Comparison of ENCODE assay signal across 28 cellular contexts in genomic region chr7:98816206-98816605, GRCh38. TPM values are rescaled to one million over a fixed set of nuclear protein-coding genes. Genes with fewer than 3 reads are reported as not detected.
"Had no signal": no experiment of that assay in that cellular context is flagged by ENCODE, and none has a peak within 500 bp of the region (broad histone marks: within the 10 kb centered on the region; RNA-seq: fewer than 3 reads in every experiment).

No MANE protein-coding gene starts in this region.

- H3K4me3 ChIP-seq: cardiac muscle cell, gastroesophageal sphincter, lower lobe of right lung, sigmoid colon, stomach, tibial nerve had no signal

- ATAC-seq: activated CD8-positive, alpha-beta T cell treated with anti-CD3 and anti-CD28 coated beads for 36 hours; activated naive CD4-positive, alpha-beta T cell treated with anti-CD3 and anti-CD28 coated beads, Interleukin-2, amount 50 U/mL, for 72 hours; effector memory CD8-positive, alpha-beta T cell; gastroesophageal sphincter; lower lobe of right lung; stimulated activated naive B cell treated with anti-CD40 and anti-IgM and Interleukin-4, amounts not matched to agents 10 μg/mL and 1 μg/mL and 100 μg/mL, for 72 hours had no signal

- H3K27ac Mint-ChIP-seq: activated B cell treated with CpG ODN at 0.5 μM for 24 hours; activated CD8-positive, alpha-beta T cell treated with anti-CD3 and anti-CD28 coated beads for 36 hours; effector memory CD8-positive, alpha-beta T cell; immature natural killer cell; natural killer cell treated with Interleukin-12 subunit alpha and Interleukin-12 subunit beta and Interleukin-15 and Interleukin-18, amount 100 ng/mL, for 72 hours; progenitor cell of endocrine pancreas; stimulated activated naive B cell treated with anti-CD40 and anti-IgM and Interleukin-4, amounts not matched to agents 10 μg/mL and 1 μg/mL and 100 μg/mL, for 72 hours; T-helper 2 cell treated with Interferon-gamma antibody and Interleukin-4, amounts not matched to agents 5 μg/mL and 100 μg/mL, for 36 hours had no signal

- H3K4me3 Mint-ChIP-seq: activated B cell treated with CpG ODN at 0.5 μM for 24 hours; activated CD8-positive, alpha-beta T cell treated with anti-CD3 and anti-CD28 coated beads for 36 hours; brain; effector memory CD8-positive, alpha-beta T cell; immature natural killer cell; natural killer cell treated with Interleukin-12 subunit alpha and Interleukin-12 subunit beta and Interleukin-15 and Interleukin-18, amount 100 ng/mL, for 72 hours; stimulated activated naive B cell treated with anti-CD40 and anti-IgM and Interleukin-4, amounts not matched to agents 10 μg/mL and 1 μg/mL and 100 μg/mL, for 72 hours; T-helper 2 cell treated with Interferon-gamma antibody and Interleukin-4, amounts not matched to agents 5 μg/mL and 100 μg/mL, for 36 hours had no signal

- H3K9me3 Mint-ChIP-seq: activated B cell treated with CpG ODN at 0.5 μM for 24 hours; activated CD8-positive, alpha-beta T cell treated with anti-CD3 and anti-CD28 coated beads for 36 hours; activated naive CD4-positive, alpha-beta T cell treated with anti-CD3 and anti-CD28 coated beads, Interleukin-2, amount 50 U/mL, for 72 hours; effector memory CD8-positive, alpha-beta T cell; natural killer cell treated with Interleukin-12 subunit alpha and Interleukin-12 subunit beta and Interleukin-15 and Interleukin-18, amount 100 ng/mL, for 72 hours had no signal

- H3K27me3 ChIP-seq: cardiac muscle cell, gastroesophageal sphincter, sigmoid colon, stomach, tibial nerve had no signal

- H3K9me3 ChIP-seq: gastroesophageal sphincter, lower lobe of right lung, sigmoid colon, stomach, tibial nerve had no signal

- H3K36me3 ChIP-seq: cardiac muscle cell, gastroesophageal sphincter, lower lobe of right lung, sigmoid colon, stomach, tibial nerve had no signal

- H3K4me1 ChIP-seq: lower lobe of right lung, sigmoid colon, stomach, tibial nerve had no signal

- H3K36me3 Mint-ChIP-seq: activated naive CD4-positive, alpha-beta T cell treated with anti-CD3 and anti-CD28 coated beads, Interleukin-2, amount 50 U/mL, for 72 hours; brain; immature natural killer cell; natural killer cell treated with Interleukin-12 subunit alpha and Interleukin-12 subunit beta and Interleukin-15 and Interleukin-18, amount 100 ng/mL, for 72 hours; stimulated activated naive B cell treated with anti-CD40 and anti-IgM and Interleukin-4, amounts not matched to agents 10 μg/mL and 1 μg/mL and 100 μg/mL, for 72 hours had no signal

- H3K27ac ChIP-seq: cardiac muscle cell, gastroesophageal sphincter, lower lobe of right lung, sigmoid colon, stomach, tibial nerve had no signal

- H3K4me1 Mint-ChIP-seq: activated B cell treated with CpG ODN at 0.5 μM for 24 hours, immature natural killer cell had no signal

- DNase-seq: activated B cell treated with CpG ODN at 0.5 μM for 24 hours; activated CD4-positive, alpha-beta T cell treated with anti-CD3 and anti-CD28 coated beads, Interleukin-2, amount 50 U/mL, for 1 hour; activated CD8-positive, alpha-beta T cell treated with anti-CD3 and anti-CD28 coated beads for 36 hours; activated naive CD4-positive, alpha-beta T cell; activated T-cell treated with anti-CD3 and anti-CD28 coated beads, Interleukin-2, amount 50 U/mL, for 48 hours; cortex of kidney; effector memory CD8-positive, alpha-beta T cell; immature natural killer cell; kidney; lower lobe of right lung; mesenchymal stem cell; sigmoid colon; small intestine; stimulated activated CD4-positive, alpha-beta T cell treated with anti-CD3 and anti-CD28 coated beads, Interleukin-1b, Interleukin-23, amount 100 ng/mL, for 48 hours; stimulated activated CD4-positive, alpha-beta T cell treated with anti-CD3 and anti-CD28 coated beads, Interleukin-4, amount 100 ng/mL, for 4 hours; stimulated activated CD8-positive, alpha-beta memory T cell treated with anti-CD3 and anti-CD28 coated beads, Interleukin-4, amount 100 ng/mL, for 48 hours; stimulated activated naive B cell treated with anti-CD40 and anti-IgM and Interleukin-4, amounts not matched to agents 10 μg/mL and 1 μg/mL and 100 μg/mL, for 72 hours; stomach; T-helper 1 cell had no signal

RNA-seq across cellular contexts. Expression of gene TMEM130, which starts 53.6 kb away (rescaled TPM):
- total RNA-seq: activated naive CD4-positive, alpha-beta T cell treated with anti-CD3 and anti-CD28 coated beads, Interleukin-2, amount 50 U/mL, for 72 hours; endothelial cell of umbilical vein; natural killer cell treated with Interleukin-12 subunit alpha and Interleukin-12 subunit beta and Interleukin-15 and Interleukin-18, amount 100 ng/mL, for 72 hours had no signal
- polyA plus RNA-seq: endothelial cell of umbilical vein, immature natural killer cell had no signal
